ENCODE assay signal across 8 cellular contexts in the genomic region with DNA sequence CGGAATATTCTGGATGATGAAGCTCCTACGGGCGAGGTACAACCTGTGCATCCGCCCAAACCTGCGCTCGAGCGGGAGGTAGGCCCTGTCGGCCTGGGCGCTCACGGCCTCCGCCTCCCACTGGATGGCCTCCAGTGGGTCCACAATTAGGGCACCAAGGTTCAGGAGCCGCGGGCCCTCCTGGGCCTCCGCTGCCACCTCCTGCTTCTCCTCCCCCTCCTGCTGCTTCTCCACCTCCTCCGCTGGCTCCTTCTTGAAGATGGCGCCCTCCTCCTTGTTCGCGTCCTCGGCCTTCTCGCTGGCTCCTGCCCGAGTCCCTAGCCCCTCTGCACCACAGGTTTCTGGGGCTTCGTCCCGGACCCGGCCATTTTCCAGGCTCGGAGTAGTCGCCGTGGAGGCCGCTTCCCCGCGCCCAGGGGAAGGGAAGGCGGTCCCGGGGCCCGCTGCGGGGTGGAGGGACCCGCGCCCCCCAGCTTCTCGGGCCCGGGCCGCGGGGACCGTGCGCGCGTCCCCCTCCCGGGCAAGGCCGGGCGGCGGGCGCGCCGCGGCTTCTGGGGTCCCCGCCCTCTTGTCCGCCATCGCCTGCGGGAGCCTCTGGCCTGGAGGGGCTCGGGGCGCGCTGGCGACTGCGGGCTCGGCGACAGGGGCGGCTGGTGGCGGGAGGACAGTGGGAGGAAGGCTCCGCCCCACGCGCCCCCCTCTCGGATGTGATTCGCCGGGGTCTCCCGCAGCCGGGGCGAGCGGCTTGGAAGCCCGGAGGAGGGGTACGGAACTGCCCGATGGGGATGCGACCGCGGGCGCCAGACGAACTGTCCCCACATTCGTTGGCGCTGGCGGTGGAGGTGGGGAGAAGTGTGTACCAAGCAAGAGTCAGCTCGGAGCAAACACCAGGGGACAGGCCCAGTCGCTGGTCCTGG. TPM values are rescaled to one million over a fixed set of nuclear protein-coding genes. Genes with fewer than 3 reads are reported as not detected.
DNase-seq lines count a peak whose midpoint lies in the region; ATAC-seq and TF ChIP-seq lines count a peak whose summit lies in the region.

No MANE protein-coding gene starts in this region.

- H3K36me3 Mint-ChIP-seq in Calu3 (ENCODE audit: insufficient read depth, unreplicated experiment) (peaks cover 6% of the 10 kb centered on the region), glutamatergic neuron (ENCODE audit: unreplicated experiment) (no peaks in the 10 kb centered on the region)

- no peak for DNase-seq in Calu3
- peak; percentile 22 for DNase-seq in NCI-H526 treated with DMSO at 0.1 percent for 48 hours (lab: John Stamatoyannopoulos, UW)
- peak; percentile 40 for DNase-seq in activated naive CD4-positive, alpha-beta T cell treated with anti-CD3 and anti-CD28 coated beads, Interleukin-2, amount 50 U/mL, for 16 hours
- DNase-seq in glutamatergic neuron: peak; percentile 89
- no peak for DNase-seq in omental fat pad (ENCODE audit: low spot score)
- no peak for DNase-seq in putamen (ENCODE audit: low spot score)
- no peak for DNase-seq in OCI-M2 (lab: John Stamatoyannopoulos, UW; ENCODE audit: unreplicated experiment)

- TF ChIP-seq CTCF in Calu3 (IDR thresholded peaks at IDR 0.05; ENCODE audit: unreplicated experiment) (no peak), glutamatergic neuron (IDR thresholded peaks at IDR 0.05; ENCODE audit: partially characterized antibody, unreplicated experiment) (no peak), omental fat pad (IDR thresholded peaks at IDR 0.05) (no peak)

- ATAC-seq in omental fat pad (ENCODE audit: low FRiP score) (peak; percentile 39), HG03520 (IDR thresholded peaks at IDR 0.05; ENCODE audit: unreplicated experiment) (no peak)

- H3K27me3 Mint-ChIP-seq in Calu3 (ENCODE audit: unreplicated experiment): peaks cover 9% of the 10 kb centered on the region
- peaks cover 14% of the 10 kb centered on the region for H3K27me3 Mint-ChIP-seq in glutamatergic neuron (ENCODE audit: unreplicated experiment)

- H3K4me3 Mint-ChIP-seq in Calu3 (ENCODE audit: low read depth, unreplicated experiment) (peak overlapping the region; percentile 55), glutamatergic neuron (ENCODE audit: unreplicated experiment) (peak overlapping the region; percentile 84)

- H3K9me3 Mint-ChIP-seq in Calu3 (ENCODE audit: low read depth, unreplicated experiment): no peaks in the 10 kb centered on the region
- H3K9me3 Mint-ChIP-seq in glutamatergic neuron (ENCODE audit: unreplicated experiment): peaks cover 8% of the 10 kb centered on the region

- CTCF ChIA-PET in Calu3 (lab: Charles Lee): interaction anchor here (0.6 kb wide), 1 partner anchor 209 kb away, joined by 4 read pairs; no protein-coding TSS in a partner anchor

- intact Hi-C loops in Calu3 (cut with micrococcal nuclease; ENCODE audit: unreplicated experiment): no loop called here

- H3K27ac Mint-ChIP-seq in Calu3 (ENCODE audit: unreplicated experiment) (peak overlapping the region; percentile 54), glutamatergic neuron (ENCODE audit: unreplicated experiment) (peak overlapping the region; percentile 79)

- no TSS peak for BruUV-seq in Calu3 (replicated peaks; lab: Mats Ljungman, UMichigan)

- H3K4me1 Mint-ChIP-seq in Calu3 (ENCODE audit: low read depth, unreplicated experiment) (no peaks in the 10 kb centered on the region), glutamatergic neuron (ENCODE audit: low read depth, unreplicated experiment) (peaks cover 12% of the 10 kb centered on the region)

RNA-seq across cellular contexts. Expression of gene PLAGL2, which starts 17.6 kb away (rescaled TPM):
- total RNA-seq in Calu3 (2022) (30.5 and 32.7 TPM in 2 replicates), glutamatergic neuron (ENCODE audit: unreplicated experiment) (34.9 TPM), omental fat pad (10 to 100 TPM in 2 of 4 donors, 1 to 10 TPM in 2; 4.1 to 12.5 (median 8.1) TPM)

RNA-seq across cellular contexts. Expression of gene POFUT1, which starts 17.7 kb away (rescaled TPM):
- 79.9 and 87.3 TPM in 2 replicates for total RNA-seq in Calu3 (2022)
- 29.5 TPM for total RNA-seq in glutamatergic neuron (ENCODE audit: unreplicated experiment)
- 10 to 100 TPM; 23.1 to 38.0 (median 27.8) TPM for total RNA-seq in omental fat pad

Comparison
In these comparisons a context has a peak if more than half of its experiments do, and no peak if none do; other contexts are left out.
1. DNase-seq: peak in NCI-H526 treated with DMSO at 0.1 percent for 48 hours (single experiment), activated naive CD4-positive, alpha-beta T cell treated with anti-CD3 and anti-CD28 coated beads, Interleukin-2, amount 50 U/mL, for 16 hours (single experiment) and glutamatergic neuron (single experiment); none in Calu3 (single experiment), omental fat pad (single experiment), putamen (single experiment) and OCI-M2 (single experiment).